1 cellular context compared by ENCODE assay signal in the genomic region with DNA sequence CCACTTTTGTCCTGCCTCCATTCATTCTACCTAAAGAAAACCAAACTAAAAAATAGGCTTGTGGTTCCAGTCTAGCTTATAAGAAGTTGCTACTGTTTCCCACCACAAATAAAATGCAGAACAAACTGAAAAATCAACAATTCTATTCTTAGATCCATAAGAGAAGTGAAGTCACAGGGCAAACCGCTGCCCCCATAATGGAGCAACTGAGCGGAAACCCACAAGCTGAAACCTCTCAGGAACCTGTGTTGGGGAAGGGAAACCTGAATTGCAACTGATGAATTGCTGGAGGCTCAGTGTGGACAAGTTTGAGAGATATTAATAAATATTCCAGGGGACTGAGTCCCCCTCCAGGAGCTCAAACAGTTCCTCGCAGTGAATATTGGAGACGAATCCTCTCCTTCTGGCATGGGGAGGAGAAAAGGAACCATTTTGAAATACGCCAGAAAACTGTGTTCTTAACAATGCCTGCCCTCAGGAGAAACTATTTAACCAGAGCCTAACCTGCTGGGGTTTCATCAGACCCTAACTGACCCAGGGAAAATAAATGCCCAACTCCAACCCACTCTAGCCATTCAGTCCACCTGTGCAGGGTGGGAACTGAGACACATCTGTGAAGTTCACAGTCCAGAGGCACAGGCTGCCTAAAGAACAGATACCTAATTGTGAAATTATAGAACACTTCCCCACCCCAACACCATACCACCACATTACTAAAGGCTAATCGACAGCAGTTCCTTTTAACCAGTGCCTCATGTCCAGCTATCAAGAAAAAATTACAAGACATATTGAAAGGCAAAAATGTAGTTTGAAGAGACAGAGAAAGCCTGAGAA.
TF ChIP-seq lines count a peak whose summit lies in the region.

No MANE protein-coding gene starts in this region.

TF ChIP-seq in GM12878, 131 proteins besides CTCF, POLR2A, EP300 and RAD21 (continues in another document):
- no peak for TF ChIP-seq RBBP5 (conservative IDR thresholded peaks at IDR 0.05)
- no peak for TF ChIP-seq ZNF622 (IDR thresholded peaks at IDR 0.05)
- TF ChIP-seq, protein P1, sequence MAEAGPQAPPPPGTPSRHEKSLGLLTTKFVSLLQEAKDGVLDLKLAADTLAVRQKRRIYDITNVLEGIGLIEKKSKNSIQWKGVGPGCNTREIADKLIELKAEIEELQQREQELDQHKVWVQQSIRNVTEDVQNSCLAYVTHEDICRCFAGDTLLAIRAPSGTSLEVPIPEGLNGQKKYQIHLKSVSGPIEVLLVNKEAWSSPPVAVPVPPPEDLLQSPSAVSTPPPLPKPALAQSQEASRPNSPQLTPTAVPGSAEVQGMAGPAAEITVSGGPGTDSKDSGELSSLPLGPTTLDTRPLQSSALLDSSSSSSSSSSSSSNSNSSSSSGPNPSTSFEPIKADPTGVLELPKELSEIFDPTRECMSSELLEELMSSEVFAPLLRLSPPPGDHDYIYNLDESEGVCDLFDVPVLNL (IDR thresholded peaks at IDR 0.05; ENCODE audit: low read depth, low read length): no peak
- peak; percentile 80 for TF ChIP-seq TCF12 (IDR thresholded peaks at IDR 0.05; ENCODE audit: low read depth, low read length)
- no peak for TF ChIP-seq ZNF592 (IDR thresholded peaks at IDR 0.05)
- TF ChIP-seq ATF3 (IDR thresholded peaks at IDR 0.05; ENCODE audit: borderline replicate concordance, extremely low read depth, low read depth, low read length): no peak
- TF ChIP-seq MXI1 (IDR thresholded peaks at IDR 0.05; ENCODE audit: low read depth, low read length): no peak
- TF ChIP-seq, protein P2, sequence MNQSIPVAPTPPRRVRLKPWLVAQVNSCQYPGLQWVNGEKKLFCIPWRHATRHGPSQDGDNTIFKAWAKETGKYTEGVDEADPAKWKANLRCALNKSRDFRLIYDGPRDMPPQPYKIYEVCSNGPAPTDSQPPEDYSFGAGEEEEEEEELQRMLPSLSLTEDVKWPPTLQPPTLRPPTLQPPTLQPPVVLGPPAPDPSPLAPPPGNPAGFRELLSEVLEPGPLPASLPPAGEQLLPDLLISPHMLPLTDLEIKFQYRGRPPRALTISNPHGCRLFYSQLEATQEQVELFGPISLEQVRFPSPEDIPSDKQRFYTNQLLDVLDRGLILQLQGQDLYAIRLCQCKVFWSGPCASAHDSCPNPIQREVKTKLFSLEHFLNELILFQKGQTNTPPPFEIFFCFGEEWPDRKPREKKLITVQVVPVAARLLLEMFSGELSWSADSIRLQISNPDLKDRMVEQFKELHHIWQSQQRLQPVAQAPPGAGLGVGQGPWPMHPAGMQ (IDR thresholded peaks at IDR 0.05; ENCODE audit: borderline replicate concordance): no peak
- peak; percentile 17; the same call in 1 of the 2 replicates for TF ChIP-seq SMC3 (IDR thresholded peaks at IDR 0.05; ENCODE audit: borderline replicate concordance, low read length)
- no peak for TF ChIP-seq ZBTB40 (IDR thresholded peaks at IDR 0.05; ENCODE audit: borderline replicate concordance)
- TF ChIP-seq, protein P3, sequence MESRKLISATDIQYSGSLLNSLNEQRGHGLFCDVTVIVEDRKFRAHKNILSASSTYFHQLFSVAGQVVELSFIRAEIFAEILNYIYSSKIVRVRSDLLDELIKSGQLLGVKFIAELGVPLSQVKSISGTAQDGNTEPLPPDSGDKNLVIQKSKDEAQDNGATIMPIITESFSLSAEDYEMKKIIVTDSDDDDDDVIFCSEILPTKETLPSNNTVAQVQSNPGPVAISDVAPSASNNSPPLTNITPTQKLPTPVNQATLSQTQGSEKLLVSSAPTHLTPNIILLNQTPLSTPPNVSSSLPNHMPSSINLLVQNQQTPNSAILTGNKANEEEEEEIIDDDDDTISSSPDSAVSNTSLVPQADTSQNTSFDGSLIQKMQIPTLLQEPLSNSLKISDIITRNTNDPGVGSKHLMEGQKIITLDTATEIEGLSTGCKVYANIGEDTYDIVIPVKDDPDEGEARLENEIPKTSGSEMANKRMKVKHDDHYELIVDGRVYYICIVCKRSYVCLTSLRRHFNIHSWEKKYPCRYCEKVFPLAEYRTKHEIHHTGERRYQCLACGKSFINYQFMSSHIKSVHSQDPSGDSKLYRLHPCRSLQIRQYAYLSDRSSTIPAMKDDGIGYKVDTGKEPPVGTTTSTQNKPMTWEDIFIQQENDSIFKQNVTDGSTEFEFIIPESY (IDR thresholded peaks at IDR 0.05): no peak
- no peak for TF ChIP-seq SMAD1 (IDR thresholded peaks at IDR 0.05; ENCODE audit: low read depth, partially characterized antibody)
- no peak for TF ChIP-seq FOXK2 (IDR thresholded peaks at IDR 0.05)
- no peak; the same call in 1 of the 2 replicates for TF ChIP-seq ZNF217 (IDR thresholded peaks at IDR 0.05)
- no peak for TF ChIP-seq HDAC6 (IDR thresholded peaks at IDR 0.05; ENCODE audit: unreplicated experiment)
- TF ChIP-seq JUNB (IDR thresholded peaks at IDR 0.05): peak; percentile 68
- no peak for TF ChIP-seq EZH2 (IDR thresholded peaks at IDR 0.05; ENCODE audit: borderline replicate concordance, control insufficient read depth, low read depth, low read length)
- TF ChIP-seq NRF1 (conservative IDR thresholded peaks at IDR 0.05; ENCODE audit: low read depth, low read length): no peak
- peak; percentile 85; the same call in 2 of the 3 replicates for TF ChIP-seq POU2F2 (IDR thresholded peaks at IDR 0.05; ENCODE audit: borderline replicate concordance, low read depth, low read length)
- TF ChIP-seq MTA3 (IDR thresholded peaks at IDR 0.05; ENCODE audit: borderline replicate concordance, low read length): peak; percentile 92; the same call in 1 of the 2 replicates
- peak; percentile 65 for TF ChIP-seq CREB1 (IDR thresholded peaks at IDR 0.05; ENCODE audit: low read depth)
- TF ChIP-seq NBN (IDR thresholded peaks at IDR 0.05): peak; percentile 52; the same call in 1 of the 2 replicates
- peak; percentile 92 for TF ChIP-seq NR2F1 (conservative IDR thresholded peaks at IDR 0.05)
- no peak for TF ChIP-seq RB1 (IDR thresholded peaks at IDR 0.05; ENCODE audit: borderline replicate concordance)
- TF ChIP-seq, protein P4, sequence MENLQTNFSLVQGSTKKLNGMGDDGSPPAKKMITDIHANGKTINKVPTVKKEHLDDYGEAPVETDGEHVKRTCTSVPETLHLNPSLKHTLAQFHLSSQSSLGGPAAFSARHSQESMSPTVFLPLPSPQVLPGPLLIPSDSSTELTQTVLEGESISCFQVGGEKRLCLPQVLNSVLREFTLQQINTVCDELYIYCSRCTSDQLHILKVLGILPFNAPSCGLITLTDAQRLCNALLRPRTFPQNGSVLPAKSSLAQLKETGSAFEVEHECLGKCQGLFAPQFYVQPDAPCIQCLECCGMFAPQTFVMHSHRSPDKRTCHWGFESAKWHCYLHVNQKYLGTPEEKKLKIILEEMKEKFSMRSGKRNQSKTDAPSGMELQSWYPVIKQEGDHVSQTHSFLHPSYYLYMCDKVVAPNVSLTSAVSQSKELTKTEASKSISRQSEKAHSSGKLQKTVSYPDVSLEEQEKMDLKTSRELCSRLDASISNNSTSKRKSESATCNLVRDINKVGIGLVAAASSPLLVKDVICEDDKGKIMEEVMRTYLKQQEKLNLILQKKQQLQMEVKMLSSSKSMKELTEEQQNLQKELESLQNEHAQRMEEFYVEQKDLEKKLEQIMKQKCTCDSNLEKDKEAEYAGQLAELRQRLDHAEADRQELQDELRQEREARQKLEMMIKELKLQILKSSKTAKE (IDR thresholded peaks at IDR 0.05; ENCODE audit: low read depth, poor library complexity, severe bottlenecking): peak; percentile 68
- TF ChIP-seq NR2C1 (IDR thresholded peaks at IDR 0.05): no peak
- peak; percentile 24 for TF ChIP-seq MTA2 (IDR thresholded peaks at IDR 0.05; ENCODE audit: low read depth)
- peak; percentile 76 for TF ChIP-seq SPI1 (IDR thresholded peaks at IDR 0.05; ENCODE audit: borderline replicate concordance, insufficient read depth, low read depth, low read length)
- no peak for TF ChIP-seq CHD1 (IDR thresholded peaks at IDR 0.05; ENCODE audit: low read depth, low read length)
- TF ChIP-seq ZNF384 (IDR thresholded peaks at IDR 0.05; ENCODE audit: borderline replicate concordance, low read depth, low read length): no peak
- no peak for TF ChIP-seq KDM1A (IDR thresholded peaks at IDR 0.05; ENCODE audit: borderline replicate concordance)
- no peak for TF ChIP-seq KLF5 (IDR thresholded peaks at IDR 0.05; ENCODE audit: partially characterized antibody)
- TF ChIP-seq CBX5 (IDR thresholded peaks at IDR 0.05; ENCODE audit: low read depth): no peak
- TF ChIP-seq, protein P5, sequence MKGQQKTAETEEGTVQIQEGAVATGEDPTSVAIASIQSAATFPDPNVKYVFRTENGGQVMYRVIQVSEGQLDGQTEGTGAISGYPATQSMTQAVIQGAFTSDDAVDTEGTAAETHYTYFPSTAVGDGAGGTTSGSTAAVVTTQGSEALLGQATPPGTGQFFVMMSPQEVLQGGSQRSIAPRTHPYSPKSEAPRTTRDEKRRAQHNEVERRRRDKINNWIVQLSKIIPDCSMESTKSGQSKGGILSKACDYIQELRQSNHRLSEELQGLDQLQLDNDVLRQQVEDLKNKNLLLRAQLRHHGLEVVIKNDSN (IDR thresholded peaks at IDR 0.05; ENCODE audit: borderline replicate concordance, extremely low read length, insufficient read depth, low read depth, low read length): no peak
- 0 out of 2 replicates have a peak, but pooled peaks have one; percentile 64 for TF ChIP-seq RCOR1 (conservative IDR thresholded peaks at IDR 0.05; ENCODE audit: low read depth, low read length)
- TF ChIP-seq PML (IDR thresholded peaks at IDR 0.05; ENCODE audit: low read length): peak; percentile 72
- TF ChIP-seq MYB (IDR thresholded peaks at IDR 0.05; ENCODE audit: borderline replicate concordance, low read depth, low read length): no peak; the same call in 1 of the 2 replicates
- TF ChIP-seq TCF7 (IDR thresholded peaks at IDR 0.05; ENCODE audit: borderline replicate concordance): peak; percentile 75
- TF ChIP-seq POLR2AphosphoS5 (IDR thresholded peaks at IDR 0.05; ENCODE audit: low read length): no peak
- no peak for TF ChIP-seq BMI1 (IDR thresholded peaks at IDR 0.05; ENCODE audit: borderline replicate concordance)
- TF ChIP-seq ATF7 (IDR thresholded peaks at IDR 0.05; ENCODE audit: low read depth): peak; percentile 94
- TF ChIP-seq SREBF1 (IDR thresholded peaks at IDR 0.05; ENCODE audit: low read length): no peak
- TF ChIP-seq LARP7 (IDR thresholded peaks at IDR 0.05): no peak
- peak; percentile 90 for TF ChIP-seq CBFB (IDR thresholded peaks at IDR 0.05; ENCODE audit: low read depth)
- TF ChIP-seq PAX8 (IDR thresholded peaks at IDR 0.05): no peak
- TF ChIP-seq NR2C2 (IDR thresholded peaks at IDR 0.05; ENCODE audit: borderline replicate concordance, control insufficient read depth, insufficient read length, low read depth): no peak
- peak; percentile 91 for TF ChIP-seq MEF2B (IDR thresholded peaks at IDR 0.05; ENCODE audit: partially characterized antibody, poor library complexity, severe bottlenecking)
- TF ChIP-seq, protein P6, sequence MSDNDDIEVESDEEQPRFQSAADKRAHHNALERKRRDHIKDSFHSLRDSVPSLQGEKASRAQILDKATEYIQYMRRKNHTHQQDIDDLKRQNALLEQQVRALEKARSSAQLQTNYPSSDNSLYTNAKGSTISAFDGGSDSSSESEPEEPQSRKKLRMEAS (IDR thresholded peaks at IDR 0.05; ENCODE audit: low read depth, low read length): no peak
